Comparison of ENCODE assay signal across 6 cellular contexts in the genomic region with DNA sequence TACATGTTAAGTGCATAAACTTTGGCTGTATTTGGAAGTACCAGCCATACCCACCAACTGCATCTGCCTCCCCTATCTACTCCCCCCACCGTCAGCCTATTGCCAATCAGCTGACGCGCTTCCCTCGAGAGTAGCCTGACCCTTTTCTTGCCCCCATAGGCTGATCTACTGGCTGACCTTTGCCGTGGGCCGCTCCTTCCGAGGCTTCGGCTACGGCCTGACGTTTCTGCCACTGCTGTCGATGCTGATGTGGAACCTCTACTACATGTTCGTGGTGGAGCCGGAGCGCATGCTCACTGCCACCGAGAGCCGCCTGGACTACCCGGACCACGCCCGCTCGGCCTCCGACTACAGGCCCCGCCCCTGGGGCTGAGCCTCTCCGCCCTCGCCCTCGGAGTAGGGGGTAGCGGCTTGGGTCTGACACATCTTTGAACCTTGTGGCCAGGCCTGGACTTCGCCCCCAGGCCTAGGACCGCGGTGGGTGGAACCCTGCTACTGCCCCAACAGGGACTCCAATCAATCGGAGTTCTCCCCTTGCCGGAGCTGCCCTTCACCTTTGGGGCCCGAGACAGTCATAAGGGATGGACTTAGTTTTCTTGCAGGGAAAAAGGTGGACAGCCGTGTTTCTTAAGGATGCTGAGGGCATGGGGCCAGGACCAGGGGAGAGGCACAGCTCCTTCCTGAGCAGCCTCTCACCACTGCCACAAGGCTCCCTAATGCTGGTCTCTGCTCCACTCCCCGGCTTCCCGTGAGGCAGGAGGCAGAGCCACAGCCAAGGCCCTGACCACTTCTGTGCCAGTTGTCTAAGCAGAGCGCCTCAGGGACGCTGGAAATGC. TPM values are rescaled to one million over a fixed set of nuclear protein-coding genes. Genes with fewer than 3 reads are reported as not detected.
DNase-seq lines count a peak whose midpoint lies in the region; ATAC-seq and TF ChIP-seq lines count a peak whose summit lies in the region.

No MANE protein-coding gene starts in this region.

- CTCF ChIA-PET in AG04449 (lab: Yijun Ruan, JAX): no interaction called here

- 41% methylated on average over 31 of the region's 37 CpGs; no CpG with 5 or more reads in 1 of the 2 donors for WGBS in transverse colon (ENCODE audit: low coverage in 1 of 2), 2 donors

- peak; percentile 54 for TF ChIP-seq POLR2A in transverse colon (IDR thresholded peaks at IDR 0.05)

- DNase-seq in AG04449 (ENCODE audit: low read depth, low spot score): no peak
- peak; percentile 92 for DNase-seq in astrocyte of the hippocampus (ENCODE audit: low read depth, low spot score)
- DNase-seq in transverse colon: peak; percentile 92
- no peak for DNase-seq in central memory CD4-positive, alpha-beta T cell

- TF ChIP-seq EP300 in transverse colon (IDR thresholded peaks at IDR 0.05; ENCODE audit: low read depth): no peak

- H3K27me3 ChIP-seq in layer of hippocampus (ENCODE audit: control insufficient read depth, insufficient read depth, low read length) (no peaks in the 10 kb centered on the region), transverse colon (no peaks in the 10 kb centered on the region)

- no peaks in the 10 kb centered on the region for H3K9me3 ChIP-seq in transverse colon

- in situ Hi-C loops in transverse colon (cut with MboI; ENCODE audit: low pct_ligation_motif_present in 1 of 4, low pct_unique_long_range_greater_than_20kb in 1 of 4, low sequenced_read_pairs in 3 of 4): no loop called here

- intact Hi-C loops in transverse colon (cut with DNase I; ENCODE audit: low total_unique reads): no loop called here

- H3K27ac ChIP-seq in layer of hippocampus (ENCODE audit: low read depth, low read length): peak overlapping the region; percentile 72
- H3K27ac ChIP-seq in transverse colon: peak overlapping the region; percentile 69 to 88 (median 79)

- H3K36me3 ChIP-seq in transverse colon: no peaks in the 10 kb centered on the region

- H3K4me3 ChIP-seq in AG04449 (ENCODE audit: low read depth, low read length): peak overlapping the region; percentile 70
- peak overlapping the region; percentile 13 to 43 (median 27) for H3K4me3 ChIP-seq in transverse colon

- POLR2A ChIA-PET in AG04449 (lab: Yijun Ruan, JAX): interaction anchor here (1.8 kb wide), 1 partner anchor 8 kb away, joined by 8 read pairs; a partner anchor contains a TSS

- TF ChIP-seq CTCF in AG04449 (IDR thresholded peaks at IDR 0.05; ENCODE audit: insufficient read depth, low read length, missing control alignments): no peak
- no peak for TF ChIP-seq CTCF in transverse colon (IDR thresholded peaks at IDR 0.05)

- H3K4me1 ChIP-seq in transverse colon: peaks cover 8 to 28% (median 22%) of the 10 kb centered on the region in 4 donors

- peak; percentile 80 for ATAC-seq in HG03066 (IDR thresholded peaks at IDR 0.05; ENCODE audit: low read depth, unreplicated experiment)

RNA-seq across cellular contexts. Expression of a gene that starts 4.0 kb away (rescaled TPM):
- 10 to 100 TPM in 3 of 4 donors, 1 to 10 TPM in 1; 4.0 to 65.9 (median 38.2) TPM for total RNA-seq in transverse colon

RNA-seq across cellular contexts. Expression of a gene that starts 7.3 kb away (rescaled TPM):
- total RNA-seq in transverse colon: 10 to 100 TPM in 1 of 4 donors, 1 to 10 TPM in 3; 2.0 to 13.1 (median 3.9) TPM

RNA-seq across cellular contexts. Expression of a gene that starts 7.7 kb away (rescaled TPM):
- not detected for total RNA-seq in transverse colon

RNA-seq across cellular contexts. Expression of a gene that starts 8.8 kb away (rescaled TPM):
- 100 to 1,000 TPM in 2 of 4 donors, 10 to 100 TPM in 2; 72.1 to 134 (median 102) TPM for total RNA-seq in transverse colon

RNA-seq across cellular contexts. Expression of a gene that starts 43.6 kb away (rescaled TPM):
- total RNA-seq in transverse colon: 1 to 10 TPM in 2 of 4 donors, not detected in 2; 1.7 to 3.1 TPM

Comparison
In these comparisons a context has a peak if more than half of its experiments do, and no peak if none do; other contexts are left out.
1. DNase-seq: peak in astrocyte of the hippocampus (single experiment) and transverse colon (single experiment); none in AG04449 (single experiment) and central memory CD4-positive, alpha-beta T cell (single experiment).